Comparison of ENCODE assay signal across 17 cellular contexts in the genomic region with DNA sequence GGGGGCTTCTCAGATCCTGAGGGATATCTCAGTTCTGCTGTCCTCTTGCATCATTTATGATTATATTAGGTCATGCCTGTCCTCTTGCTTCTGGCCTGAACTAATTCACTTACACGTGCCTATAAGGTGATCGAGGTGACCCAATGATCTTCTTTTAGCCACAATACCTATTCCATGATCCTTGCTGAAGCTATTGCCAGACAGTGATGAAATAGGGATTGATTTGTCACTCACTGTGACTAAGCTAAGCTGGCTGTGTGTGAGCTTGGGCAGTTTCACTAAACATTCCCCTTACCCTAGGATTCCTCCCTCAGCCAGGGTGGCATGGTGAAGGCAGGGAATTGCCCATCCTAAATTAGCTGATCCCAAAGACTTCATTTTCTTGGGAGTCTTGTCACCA. TPM values are rescaled to one million over a fixed set of nuclear protein-coding genes. Genes with fewer than 3 reads are reported as not detected.
A peak's percentile ranks its signal among the peaks of the same experiment; 100 is the strongest.
DNase-seq lines count a peak whose midpoint lies in the region; TF ChIP-seq lines count a peak whose summit lies in the region.
"Had no signal": no experiment of that assay in that cellular context is flagged by ENCODE, and none has a peak within 500 bp of the region (broad histone marks: within the 10 kb centered on the region; RNA-seq: fewer than 3 reads in every experiment).

No MANE protein-coding gene starts in this region.

- DNase-seq in HPDE6-E6E7 (ENCODE audit: extremely low spot score) (peak; percentile 44), mammary epithelial cell (peak; percentile 79), kidney tubule cell (ENCODE audit: low spot score) (peak; percentile 84), RPMI8226 (no peak), SHP77 treated with DMSO at 0.1 percent for 48 hours (lab: John Stamatoyannopoulos, UW) (no peak), AG08396 (ENCODE audit: low spot score) (no peak), NCI-H1092 (lab: John Stamatoyannopoulos, UW) (no peak)
- DNase-seq: DMS79, left lung, NCI-H1417, NCI-H524, SJCRH30 had no signal

- no peaks in the 10 kb centered on the region for H3K79me2 ChIP-seq in ACC112 (ENCODE audit: control insufficient read depth, insufficient read depth, low read length, unreplicated experiment)
- H3K79me2 ChIP-seq in mammary epithelial cell (ENCODE audit: insufficient read depth, low read length): no peaks in the 10 kb centered on the region

- no TSS peak for BruUV-seq in mammary epithelial cell (replicated peaks; lab: Mats Ljungman, UMichigan)

- in situ Hi-C loops in mammary epithelial cell (cut with MboI; ENCODE audit: low sequenced_read_pairs in 2 of 2): no loop called here

- no peak overlapping the region for H3K4me3 ChIP-seq in ACC112 (ENCODE audit: low read depth, low read length)
- no peak overlapping the region for H3K4me3 ChIP-seq in mammary epithelial cell (replicated peaks in 1 of 3; ENCODE audit: insufficient read depth in 1 of 3, low read depth in 2 of 3, low read length in 3 of 3)
- H3K4me3 ChIP-seq: coronary artery, gastroesophageal sphincter, GM23338, left lung, SJCRH30 had no signal

- WGBS in mammary epithelial cell (ENCODE audit: low coverage, missing lambda C conversion rate): 84% methylated on average over 2 of the region's 2 CpGs

- no peak overlapping the region for H3K4me2 ChIP-seq in mammary epithelial cell (ENCODE audit: insufficient read depth, low read depth, low read length)
- H3K4me2 ChIP-seq: GM23338 had no signal

- no peaks in the 10 kb centered on the region for H3K9me3 ChIP-seq in mammary epithelial cell (replicated peaks; ENCODE audit: insufficient read depth, low read length)
- H3K9me3 ChIP-seq: gastroesophageal sphincter, left lung, neutrophil, SJCRH30 had no signal

- peaks cover 20% of the 10 kb centered on the region for H3K4me1 ChIP-seq in ACC112 (ENCODE audit: control insufficient read depth, insufficient read depth, low read length, unreplicated experiment)
- peaks cover 21% of the 10 kb centered on the region for H3K4me1 ChIP-seq in mammary epithelial cell (ENCODE audit: insufficient read depth, low read length)
- H3K4me1 ChIP-seq: left lung, SJCRH30 had no signal

- intact Hi-C loops in mammary epithelial cell (cut with micrococcal nuclease): no loop called here

- H4K20me1 ChIP-seq in mammary epithelial cell (ENCODE audit: insufficient read depth, low read length): no peaks in the 10 kb centered on the region

- no peak overlapping the region for H3K9ac ChIP-seq in mammary epithelial cell (ENCODE audit: insufficient read depth, low read length)

- peaks cover 5% of the 10 kb centered on the region; the same call in 1 of the 2 replicates for H3K36me3 ChIP-seq in ACC112 (ENCODE audit: insufficient read depth, low read length)
- peaks cover 5% of the 10 kb centered on the region for H3K36me3 ChIP-seq in mammary epithelial cell (ENCODE audit: insufficient read depth, low read length)
- H3K36me3 ChIP-seq: neutrophil had no signal

- CTCF ChIA-PET in mammary epithelial cell (lab: Charles Lee; ENCODE audit: low non-redundant PET): interaction anchor here (1.0 kb wide), 1 partner anchor 10 kb away, joined by 28 read pairs; no protein-coding TSS in a partner anchor

- H3K27me3 ChIP-seq in ACC112 (ENCODE audit: insufficient read depth, low read length) (no peaks in the 10 kb centered on the region), mammary epithelial cell (ENCODE audit: insufficient read depth, low read length) (no peaks in the 10 kb centered on the region)
- H3K27me3 ChIP-seq: gastroesophageal sphincter, left lung, neutrophil, SJCRH30 had no signal

- H3K27ac ChIP-seq in ACC112 (ENCODE audit: low read depth, low read length) (peak overlapping the region; percentile 21; the same call in 1 of the 2 replicates), mammary epithelial cell (ENCODE audit: insufficient read depth, low read depth, low read length) (peak overlapping the region; percentile 17)
- H3K27ac ChIP-seq: coronary artery, gastroesophageal sphincter, left lung, neutrophil, SJCRH30 had no signal

- no peak for TF ChIP-seq CTCF in mammary epithelial cell (conservative IDR thresholded peaks at IDR 0.05 in 1 of 2, IDR thresholded peaks at IDR 0.05 in 1 of 2; ENCODE audit: extremely low read depth in 1 of 2, insufficient read depth in 1 of 2, low read depth in 1 of 2, low read length in 2 of 2)

- dilution Hi-C loops in mammary epithelial cell (cut with HindIII; ENCODE audit: low sequenced_read_pairs): no loop called here

- H2AFZ ChIP-seq in ACC112 (ENCODE audit: low read length, unreplicated experiment): no peak overlapping the region
- no peak overlapping the region for H2AFZ ChIP-seq in mammary epithelial cell (ENCODE audit: low read depth, low read length)
- H2AFZ ChIP-seq: GM23338 had no signal

RNA-seq across cellular contexts. Expression of a gene that starts 19.0 kb away (rescaled TPM):
- total RNA-seq in mammary epithelial cell: 10 to 100 TPM; 48.6 to 65.2 TPM
- 42.9 TPM for polyA plus RNA-seq in mammary epithelial cell
- polyA minus RNA-seq in mammary epithelial cell: 41.5 TPM

Comparison
In these comparisons a context has a peak if more than half of its experiments do, and no peak if none do; other contexts are left out.
1. DNase-seq: peak in HPDE6-E6E7 (single experiment), mammary epithelial cell (single experiment) and kidney tubule cell (single experiment); none in RPMI8226 (single experiment), SHP77 treated with DMSO at 0.1 percent for 48 hours (single experiment), AG08396 (single experiment) and NCI-H1092 (single experiment).